11 cellular contexts compared by ENCODE assay signal in the genomic region with DNA sequence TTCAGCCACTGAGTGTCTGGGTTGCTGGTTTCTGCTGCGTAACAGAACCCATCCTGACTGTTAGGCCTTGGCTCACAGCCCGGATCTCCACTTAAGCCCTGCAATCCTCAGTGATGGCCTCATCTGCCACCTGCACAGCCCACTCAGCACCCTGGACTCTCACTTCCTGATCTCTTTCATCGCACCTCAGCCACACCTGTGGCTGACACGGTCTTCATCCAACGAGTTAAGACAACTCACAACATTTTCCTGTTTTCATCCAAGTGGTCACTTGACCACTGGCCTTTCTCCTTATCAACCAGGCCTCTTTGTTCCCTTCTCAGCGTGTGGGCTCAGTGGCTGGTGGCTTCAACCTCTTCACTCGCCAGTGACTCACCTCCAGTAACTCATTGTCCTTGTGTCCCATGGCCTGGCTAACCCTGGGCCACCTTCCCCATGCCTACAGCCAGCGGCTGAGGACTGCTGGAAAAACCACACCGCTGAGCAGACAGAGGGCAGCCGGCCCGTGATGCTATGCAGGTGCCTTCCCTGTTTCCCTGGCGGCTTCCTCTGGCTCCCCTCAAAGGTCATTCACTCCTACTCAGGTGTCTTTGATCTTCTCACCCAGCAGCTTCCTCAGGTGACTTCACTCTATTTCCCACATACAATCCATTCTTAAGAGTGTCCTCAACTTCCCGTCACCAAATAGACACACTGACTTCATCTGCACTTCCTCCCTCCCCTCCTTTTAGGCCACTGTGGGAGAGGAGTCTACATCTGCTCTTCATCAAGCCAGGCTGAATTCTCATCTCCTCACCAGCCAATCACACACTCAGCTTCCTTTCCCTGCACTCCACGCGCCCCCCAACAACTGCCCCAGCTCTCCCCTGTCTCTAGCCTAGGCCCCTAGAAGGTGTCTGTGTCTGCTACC. TPM values are rescaled to one million over a fixed set of nuclear protein-coding genes. Genes with fewer than 3 reads are reported as not detected.
A peak's percentile ranks its signal among the peaks of the same experiment; 100 is the strongest.
DNase-seq lines count a peak whose midpoint lies in the region; ATAC-seq and TF ChIP-seq lines count a peak whose summit lies in the region.
"Had no signal": no experiment of that assay in that cellular context is flagged by ENCODE, and none has a peak within 500 bp of the region (broad histone marks: within the 10 kb centered on the region; RNA-seq: fewer than 3 reads in every experiment).

No MANE protein-coding gene starts in this region.

- H2AFZ ChIP-seq in HCT116 (ENCODE audit: low read depth, low read length, poor library complexity, severe bottlenecking): peak overlapping the region; percentile 64

- H3K4me1 ChIP-seq in HCT116 (ENCODE audit: control insufficient read depth in 1 of 2, insufficient read depth in 2 of 2, low read length in 2 of 2): peaks cover 39 to 46% of the 10 kb centered on the region in 2 experiments

- no TSS peak for BruUV-seq in HCT116 (replicated peaks; lab: Mats Ljungman, UMichigan)

- TF ChIP-seq RAD21 in HCT116 (IDR thresholded peaks at IDR 0.05; ENCODE audit: low read depth): no peak

- H3K4me3 ChIP-seq in HCT116 (replicated peaks in 1 of 2; ENCODE audit: low read depth in 1 of 2, low read length in 2 of 2) (peak overlapping the region in 1 of 2 experiments; percentile 1; a peak in 1 of 4 replicates), fibroblast of pulmonary artery (replicated peaks; ENCODE audit: low read depth, low read length) (no peak overlapping the region)
- H3K4me3 ChIP-seq: lower lobe of right lung had no signal

- H3K27me3 ChIP-seq in HCT116 (ENCODE audit: insufficient read depth, low read length): no peaks in the 10 kb centered on the region

- CTCF ChIA-PET in HCT116 (lab: Charles Lee): interaction anchor here (1.3 kb wide), 1 partner anchor 9 kb away, joined by 3 read pairs; no protein-coding TSS in a partner anchor

- TF ChIP-seq CTCF in AG09319 (IDR thresholded peaks at IDR 0.05; ENCODE audit: low read depth, low read length) (no peak), HCT116 (IDR thresholded peaks at IDR 0.05 in 2 of 3, conservative IDR thresholded peaks at IDR 0.05 in 1 of 3; ENCODE audit: borderline replicate concordance in 1 of 3, insufficient read depth in 1 of 3, low read depth in 2 of 3, low read length in 2 of 3) (no peak), fibroblast of pulmonary artery (IDR thresholded peaks at IDR 0.05; ENCODE audit: low read length, missing control alignments) (no peak), omental fat pad (IDR thresholded peaks at IDR 0.05) (no peak)

- intact Hi-C loops in HCT116 (cut with micrococcal nuclease): no loop called here

- H3K9me3 ChIP-seq in HCT116 (ENCODE audit: control insufficient read depth in 1 of 2, insufficient read depth in 1 of 2, low read depth in 1 of 2, low read length in 2 of 2): no peaks in the 10 kb centered on the region
- H3K9me3 ChIP-seq: lower lobe of right lung had no signal

- no peaks in the 10 kb centered on the region for H3K79me2 ChIP-seq in HCT116 (ENCODE audit: insufficient read depth, low read length)

- H3K4me2 ChIP-seq in HCT116 (ENCODE audit: low read length): peak overlapping the region; percentile 57

- DNase-seq in AG09319 (ENCODE audit: extremely low read depth, low read depth): peak; percentile 27
- DNase-seq in HCT116 (ENCODE audit: low read depth, low spot score): peak; percentile 63
- DNase-seq in RPMI8226: peak; percentile 99
- peak; percentile 40 for DNase-seq in fibroblast of pulmonary artery (ENCODE audit: low read depth)
- no peak for DNase-seq in SKM-1 treated with dmso at 0.1 percent for 144 hours (lab: John Stamatoyannopoulos, UW; ENCODE audit: unreplicated experiment)
- DNase-seq in activated gamma-delta T cell treated with Interleukin-2 at 50 U/mL for 16 hours: no peak
- DNase-seq in omental fat pad (ENCODE audit: low spot score): no peak
- no peak for DNase-seq in anterior cingulate cortex (lab: John Stamatoyannopoulos, UW)
- DNase-seq: activated CD4-positive, alpha-beta T cell treated with anti-CD3 and anti-CD28 coated beads, Interleukin-2, amount 10 ng/mL, durations not matched to agents 24 days and 14 days; Karpas-422; lower lobe of right lung had no signal

- ATAC-seq in HCT116 (peak; percentile 66), omental fat pad (ENCODE audit: low FRiP score) (no peak)

- no peaks in the 10 kb centered on the region for H4K20me1 ChIP-seq in HCT116 (ENCODE audit: insufficient read depth)

- H3K9ac ChIP-seq in HCT116 (ENCODE audit: low read length): no peak overlapping the region; the same call in 1 of the 2 replicates

- RAD21 ChIA-PET in HCT116 (lab: Charles Lee; ENCODE audit: low non-redundant PET in 1 of 2, low total read pairs in 2 of 2, uncharacterized antibody in 2 of 2, unreplicated experiment in 2 of 2): no interaction called here

- H3K27ac ChIP-seq in HCT116 (ENCODE audit: low read depth, low read length): peak overlapping the region; percentile 50
- H3K27ac ChIP-seq: lower lobe of right lung had no signal

- no peaks in the 10 kb centered on the region for H3K36me3 ChIP-seq in HCT116 (ENCODE audit: control insufficient read depth in 1 of 2, insufficient read depth in 2 of 2, low read length in 2 of 2)
- H3K36me3 ChIP-seq: lower lobe of right lung had no signal

- POLR2A ChIA-PET in HCT116 (lab: Charles Lee): no interaction called here

- no peak for TF ChIP-seq POLR2A in HCT116 (IDR thresholded peaks at IDR 0.05; ENCODE audit: borderline replicate concordance, extremely low read depth, insufficient read depth, insufficient read length)

- no peaks in the 10 kb centered on the region for H3K9me2 ChIP-seq in HCT116 (ENCODE audit: insufficient read depth)

TF ChIP-seq in HCT116, 20 proteins besides CTCF, POLR2A, EP300 and RAD21:
- TF ChIP-seq POLR2AphosphoS5 (IDR thresholded peaks at IDR 0.05; ENCODE audit: low read depth, low read length) (peak; percentile 58), FOSL1 (IDR thresholded peaks at IDR 0.05; ENCODE audit: low read depth) (no peak)
TF ChIP-seq in HCT116: peak in this region for 1.

RNA-seq across cellular contexts. Expression of a gene that starts 19.9 kb away (rescaled TPM):
- total RNA-seq in HCT116 (2021; ENCODE audit: unreplicated experiment) (not detected), omental fat pad (not detected)
- 0.27 and 0.65 TPM in 2 replicates for polyA plus RNA-seq in HCT116 (2012)
- total RNA-seq: activated CD4-positive, alpha-beta T cell treated with anti-CD3 and anti-CD28 coated beads, Interleukin-2, amount 10 ng/mL, durations not matched to agents 24 days and 14 days had no signal

Comparison
In these comparisons a context has a peak if more than half of its experiments do, and no peak if none do; other contexts are left out.
1. DNase-seq: peak in AG09319 (single experiment), HCT116 (single experiment), RPMI8226 (single experiment) and fibroblast of pulmonary artery (single experiment); none in SKM-1 treated with dmso at 0.1 percent for 144 hours (single experiment), activated gamma-delta T cell treated with Interleukin-2 at 50 U/mL for 16 hours (single experiment), omental fat pad (single experiment) and anterior cingulate cortex (0 of 58).